Comparison of ENCODE assay signal across 9 cellular contexts in genomic region chr4:1777822-1778641, GRCh38. TPM values are rescaled to one million over a fixed set of nuclear protein-coding genes. Genes with fewer than 3 reads are reported as not detected.
DNase-seq lines count a peak whose midpoint lies in the region; ATAC-seq lines count a peak whose summit lies in the region.
"Had no signal": no experiment of that assay in that cellular context is flagged by ENCODE, and none has a peak within 500 bp of the region (broad histone marks: within the 10 kb centered on the region; RNA-seq: fewer than 3 reads in every experiment).

No MANE protein-coding gene starts in this region.

- DNase-seq in C1 segment of cervical spinal cord (lab: John Stamatoyannopoulos, UW) = peak in 8 of 14 donors; percentile 27 to 75 (median 60)
- peak; percentile 72 for DNase-seq in M059J (ENCODE audit: low read depth)
- no peak for DNase-seq in NCI-H1694 treated with DMSO at 0.1 percent for 48 hours (lab: John Stamatoyannopoulos, UW)
- no peak for DNase-seq in SKM-1 (lab: John Stamatoyannopoulos, UW; ENCODE audit: unreplicated experiment)
- DNase-seq: immature natural killer cell had no signal

- 6 to 8% methylated on average over 27 of the region's 27 CpGs for WGBS in ectodermal cell, 2 experiments
- WGBS in mesodermal cell (ENCODE audit: insufficient coverage in 2 of 2), 2 experiments = 21 to 26% methylated on average over 26 to 27 of the region's 27 CpGs

- H3K27ac ChIP-seq in ectodermal cell (ENCODE audit: insufficient read depth, low read depth, low read length, poor library complexity, severe bottlenecking) = peak overlapping the region; percentile 80
- peak overlapping the region; percentile 76 for H3K27ac ChIP-seq in mesodermal cell (ENCODE audit: low read depth, low read length, severe bottlenecking)

- H3K9me3 ChIP-seq in ectodermal cell (ENCODE audit: control insufficient read depth, low read length) (no peaks in the 10 kb centered on the region), mesodermal cell (ENCODE audit: control insufficient read depth, low read length) (no peaks in the 10 kb centered on the region)

- ATAC-seq in HG02798 (IDR thresholded peaks at IDR 0.05; ENCODE audit: poor library complexity, unreplicated experiment) = no peak
- ATAC-seq in GM19324 (IDR thresholded peaks at IDR 0.05; ENCODE audit: low FRiP score, unreplicated experiment) = no peak

- no peaks in the 10 kb centered on the region for H3K27me3 ChIP-seq in ectodermal cell (ENCODE audit: control insufficient read depth, insufficient read depth, low read length, poor library complexity, severe bottlenecking)

- H3K4me3 ChIP-seq in ectodermal cell (ENCODE audit: insufficient read depth, low read depth, low read length) (no peak overlapping the region), mesodermal cell (ENCODE audit: extremely low read depth, insufficient read depth, low read length, poor library complexity, severe bottlenecking) (no peak overlapping the region)

- no peaks in the 10 kb centered on the region for H3K36me3 ChIP-seq in ectodermal cell (ENCODE audit: control insufficient read depth, insufficient read depth, low read length)
- H3K36me3 ChIP-seq in mesodermal cell (ENCODE audit: control insufficient read depth, insufficient read depth, low read length) = no peaks in the 10 kb centered on the region

- H3K4me1 ChIP-seq in ectodermal cell (ENCODE audit: control insufficient read depth, insufficient read depth, low read length) (peaks cover 66% of the 10 kb centered on the region), mesodermal cell (ENCODE audit: control insufficient read depth, insufficient read depth, low read length, poor library complexity, severe bottlenecking) (peaks cover 21% of the 10 kb centered on the region)

RNA-seq across cellular contexts. Expression of gene FGFR3, which starts 15.1 kb away (rescaled TPM):
- 1.4 and 1.9 TPM in 2 replicates for total RNA-seq in M059J (2014; rRNA removed; shearing (Covaris generic))
- polyA plus RNA-seq in ectodermal cell (2013, experiment 1 of 4) = 89.9 TPM
- polyA plus RNA-seq in ectodermal cell (2013, experiment 2 of 4) = 72.5 TPM
- polyA plus RNA-seq in ectodermal cell (2013, experiment 3 of 4) = 77.8 TPM
- 77.4 TPM for polyA plus RNA-seq in ectodermal cell (2013, experiment 4 of 4)
- 38.3 TPM for polyA plus RNA-seq in mesodermal cell (2013, experiment 1 of 2)
- polyA plus RNA-seq in mesodermal cell (2013, experiment 2 of 2) = 41.8 TPM
- polyA plus RNA-seq: immature natural killer cell had no signal

RNA-seq across cellular contexts. Expression of gene TACC3, which starts 56.7 kb away (rescaled TPM):
- 24.0 and 40.6 TPM in 2 replicates for total RNA-seq in M059J (2014; rRNA removed; shearing (Covaris generic))
- 159 TPM for polyA plus RNA-seq in ectodermal cell (2013, experiment 1 of 4)
- 136 TPM for polyA plus RNA-seq in ectodermal cell (2013, experiment 2 of 4)
- polyA plus RNA-seq in ectodermal cell (2013, experiment 3 of 4) = 143 TPM
- polyA plus RNA-seq in ectodermal cell (2013, experiment 4 of 4) = 141 TPM
- 104 TPM for polyA plus RNA-seq in mesodermal cell (2013, experiment 1 of 2)
- polyA plus RNA-seq in mesodermal cell (2013, experiment 2 of 2) = 91.8 TPM

RNA-seq across cellular contexts. Expression of gene TMEM129, which starts 56.9 kb away (rescaled TPM):
- total RNA-seq in M059J (2014; rRNA removed; shearing (Covaris generic)) = 25.0 and 37.6 TPM in 2 replicates
- polyA plus RNA-seq in ectodermal cell (2013, experiment 1 of 4) = 32.5 TPM
- 31.7 TPM for polyA plus RNA-seq in ectodermal cell (2013, experiment 2 of 4)
- 31.6 TPM for polyA plus RNA-seq in ectodermal cell (2013, experiment 3 of 4)
- 32.7 TPM for polyA plus RNA-seq in ectodermal cell (2013, experiment 4 of 4)
- polyA plus RNA-seq in mesodermal cell (2013, experiment 1 of 2) = 36.1 TPM
- polyA plus RNA-seq in mesodermal cell (2013, experiment 2 of 2) = 27.0 TPM

Comparison
In these comparisons a context has a peak if more than half of its experiments do, and no peak if none do; other contexts are left out.
1. DNase-seq: peak in C1 segment of cervical spinal cord (8 of 14) and M059J (single experiment); none in NCI-H1694 treated with DMSO at 0.1 percent for 48 hours (single experiment) and SKM-1 (single experiment).